ENCODE assay signal across 16 cellular contexts in genomic region chr7:127034171-127034806, GRCh38.
"Had no signal": no experiment of that assay in that cellular context is flagged by ENCODE, and none has a peak within 500 bp of the region (broad histone marks: within the 10 kb centered on the region; RNA-seq: fewer than 3 reads in every experiment).

No MANE protein-coding gene starts in this region.

- H3K4me3 ChIP-seq: breast epithelium, coronary artery, pancreas, sigmoid colon, spleen, thoracic aorta, upper lobe of left lung had no signal

- H3K4me1 ChIP-seq: breast epithelium, sigmoid colon, spleen, upper lobe of left lung had no signal

- H3K27ac ChIP-seq: breast epithelium, coronary artery, pancreas, sigmoid colon, spleen, thoracic aorta, upper lobe of left lung had no signal

- H3K27me3 ChIP-seq: breast epithelium, pancreas, sigmoid colon, upper lobe of left lung had no signal

- DNase-seq: activated CD8-positive, alpha-beta memory T cell treated with anti-CD3 and anti-CD28 coated beads for 24 hours; activated gamma-delta T cell; foreskin melanocyte; kidney; left ventricle myocardium superior; mesenchymal stem cell; naive thymus-derived CD4-positive, alpha-beta T cell; pancreas; sigmoid colon; spleen; stimulated activated naive B cell treated with anti-CD40 and anti-IgM and Interleukin-4, amounts not matched to agents 10 μg/mL and 1 μg/mL and 100 μg/mL, for 72 hours; T1000; upper lobe of left lung had no signal

- H3K9me3 ChIP-seq: breast epithelium, pancreas, sigmoid colon, spleen, thoracic aorta, upper lobe of left lung had no signal

- H3K36me3 ChIP-seq: breast epithelium, pancreas, sigmoid colon, spleen, thoracic aorta, upper lobe of left lung had no signal
